In genomic region chr14:104596451-104596918, GRCh38 we compare ENCODE assay signal across 23 cellular contexts. TPM values are rescaled to one million over a fixed set of nuclear protein-coding genes. Genes with fewer than 3 reads are reported as not detected.
DNase-seq lines count a peak whose midpoint lies in the region; ATAC-seq and TF ChIP-seq lines count a peak whose summit lies in the region.
"Had no signal": no experiment of that assay in that cellular context is flagged by ENCODE, and none has a peak within 500 bp of the region (broad histone marks: within the 10 kb centered on the region; RNA-seq: fewer than 3 reads in every experiment).

No MANE protein-coding gene starts in this region.

- peak overlapping the region; percentile 46 for H2AK5ac ChIP-seq in neuronal stem cell (ENCODE audit: low read depth, low read length)

- no peak overlapping the region for H4K8ac ChIP-seq in neuronal stem cell (ENCODE audit: low read depth, low read length)

- no peak overlapping the region for H3K18ac ChIP-seq in neuronal stem cell (ENCODE audit: low read length)

- H3K9me3 ChIP-seq in SK-N-SH, result no peaks in the 10 kb centered on the region
- no peaks in the 10 kb centered on the region for H3K9me3 ChIP-seq in T-helper 17 cell (ENCODE audit: control insufficient read depth, low read length, poor library complexity, severe bottlenecking)
- H3K9me3 ChIP-seq in neuronal stem cell (replicated peaks in 1 of 2; ENCODE audit: control insufficient read depth in 2 of 2, insufficient read depth in 1 of 2, low read depth in 1 of 2, low read length in 2 of 2), result peaks cover 0 to 2% of the 10 kb centered on the region in 2 donors
- no peaks in the 10 kb centered on the region for H3K9me3 ChIP-seq in gastroesophageal sphincter

- H2BK120ac ChIP-seq in neuronal stem cell (ENCODE audit: low read depth, low read length), result no peak overlapping the region

- no peak overlapping the region for H2BK15ac ChIP-seq in neuronal stem cell (ENCODE audit: low read length)

- no peak for TF ChIP-seq EP300 in SK-N-SH (IDR thresholded peaks at IDR 0.05; ENCODE audit: borderline replicate concordance in 1 of 2, low read depth in 1 of 2, low read length in 1 of 2)
- no peak for TF ChIP-seq EP300 in gastroesophageal sphincter (IDR thresholded peaks at IDR 0.05)

- H3K27me3 ChIP-seq in SK-N-SH (ENCODE audit: insufficient read depth) (no peaks in the 10 kb centered on the region), neuronal stem cell (ENCODE audit: control insufficient read depth in 3 of 3, insufficient read depth in 3 of 3, low read depth in 1 of 3, low read length in 3 of 3) (peaks cover 0 to 11% (median 3%) of the 10 kb centered on the region in 3 experiments), gastroesophageal sphincter (peaks cover 93% of the 10 kb centered on the region)

- peaks cover 39% of the 10 kb centered on the region for H3K27me3 Mint-ChIP-seq in T-helper 17 cell

- no peak overlapping the region for H4K91ac ChIP-seq in neuronal stem cell (ENCODE audit: low read depth, low read length, poor library complexity)

- peak overlapping the region; percentile 38 for H3K14ac ChIP-seq in neuronal stem cell (ENCODE audit: low read length)

- DNase-seq in SK-N-SH, result peak; percentile 29
- DNase-seq in T-helper 17 cell, result no peak
- no peak for DNase-seq in neuronal stem cell (ENCODE audit: low spot score)
- no peak for DNase-seq in G401 (ENCODE audit: low spot score)
- no peak for DNase-seq in HK-2 (ENCODE audit: unreplicated experiment)
- DNase-seq: AML-193, C1 segment of cervical spinal cord, EL, GM23248, HCEC 1CT, NCI-H1417, NCI-H1694 treated with DMSO at 0.1 percent for 48 hours, NCI-H2081 treated with DMSO at 0.1 percent for 48 hours, NCI-H2171 treated with DMSO at 0.1 percent for 48 hours, NCI-H524 treated with DMSO at 0.1 percent for 48 hours, SHP77 had no signal

- no peaks in the 10 kb centered on the region for H4K20me1 ChIP-seq in SK-N-SH (ENCODE audit: insufficient read depth)

- H2AFZ ChIP-seq in SK-N-SH (ENCODE audit: low read depth) (no peak overlapping the region), neuronal stem cell (ENCODE audit: low read length) (no peak overlapping the region)
- H2AFZ ChIP-seq: GM23248 had no signal

- ATAC-seq in SK-N-SH treated with all-trans-retinoic acid at 6 μM for 48 hours (no peak), T-helper 17 cell (no peak), gastroesophageal sphincter (no peak), HG03565 (IDR thresholded peaks at IDR 0.05; ENCODE audit: unreplicated experiment) (no peak)

- H3K9me2 ChIP-seq in SK-N-SH, result no peaks in the 10 kb centered on the region

- H3K36me3 ChIP-seq in SK-N-SH (replicated peaks in 1 of 2; ENCODE audit: control insufficient read depth in 1 of 2, insufficient read depth in 2 of 2, low read length in 1 of 2) (no peaks in the 10 kb centered on the region), neuronal stem cell (replicated peaks in 1 of 2; ENCODE audit: control insufficient read depth in 2 of 2, insufficient read depth in 2 of 2, low read length in 2 of 2) (no peaks in the 10 kb centered on the region), gastroesophageal sphincter (no peaks in the 10 kb centered on the region)

- H3K4me2 ChIP-seq in SK-N-SH (no peak overlapping the region), neuronal stem cell (ENCODE audit: insufficient read depth, low read length, poor library complexity, severe bottlenecking) (no peak overlapping the region)

- peaks cover 3% of the 10 kb centered on the region for H3K36me3 Mint-ChIP-seq in T-helper 17 cell (ENCODE audit: low read depth)

- TF ChIP-seq RAD21 in SK-N-SH (IDR thresholded peaks at IDR 0.05; ENCODE audit: low read length), result no peak

- H3K79me2 ChIP-seq in SK-N-SH (ENCODE audit: insufficient read depth), result no peaks in the 10 kb centered on the region

- H3K4me3 Mint-ChIP-seq in T-helper 17 cell, result peak overlapping the region; percentile 43

- peaks cover 2% of the 10 kb centered on the region for H3K79me1 ChIP-seq in neuronal stem cell (ENCODE audit: low read depth, low read length)

- in situ Hi-C loops in G401 (cut with HindIII; ENCODE audit: low sequenced_read_pairs), result loop anchor here (10.0 kb wide), 1 partner anchor 432 kb away; no protein-coding TSS in a partner anchor

- peak overlapping the region; percentile 55 for H3K23ac ChIP-seq in neuronal stem cell (ENCODE audit: low read depth, low read length, poor library complexity)

- no peak overlapping the region for H3K27ac Mint-ChIP-seq in T-helper 17 cell

- no peaks in the 10 kb centered on the region for H3F3A ChIP-seq in SK-N-SH (replicated peaks; ENCODE audit: insufficient read depth)

- H3K9ac ChIP-seq in SK-N-SH, result no peak overlapping the region
- no peak overlapping the region for H3K9ac ChIP-seq in neuronal stem cell (ENCODE audit: low read depth, low read length, poor library complexity)
- H3K9ac ChIP-seq: GM23248 had no signal

- POLR2A ChIA-PET in SK-N-SH (lab: Yijun Ruan, JAX), result no interaction called here

- peaks cover 12% of the 10 kb centered on the region for H3K4me1 Mint-ChIP-seq in T-helper 17 cell

- no peak overlapping the region for H3K4ac ChIP-seq in neuronal stem cell (ENCODE audit: low read length)

- H3K27ac ChIP-seq in SK-N-SH (ENCODE audit: low read depth in 2 of 2, low read length in 1 of 2) (no peak overlapping the region; a peak in 1 of 4 replicates), neuronal stem cell (replicated peaks; ENCODE audit: low read length) (no peak overlapping the region), gastroesophageal sphincter (no peak overlapping the region)
- H3K27ac ChIP-seq: 22Rv1, GM23248 had no signal

- H3K4me3 ChIP-seq in SK-N-SH (ENCODE audit: low read depth in 2 of 2, low read length in 1 of 2) (no peak overlapping the region), neuronal stem cell (ENCODE audit: low read length in 2 of 2) (no peak overlapping the region), gastroesophageal sphincter (no peak overlapping the region)
- H3K4me3 ChIP-seq: GM23248 had no signal

- no peak overlapping the region for H2BK12ac ChIP-seq in neuronal stem cell (ENCODE audit: low read length)

- TF ChIP-seq CTCF in SK-N-SH (IDR thresholded peaks at IDR 0.05) (no peak), gastroesophageal sphincter (IDR thresholded peaks at IDR 0.05) (no peak)

- no peak for TF ChIP-seq POLR2A in gastroesophageal sphincter (IDR thresholded peaks at IDR 0.05)

- 51% methylated on average over 11 of the region's 11 CpGs for WGBS in SK-N-SH (ENCODE audit: low lambda C conversion rate)
- no CpG with 5 or more reads among the region's 11 CpGs for WGBS in neuronal stem cell (ENCODE audit: extremely low coverage in 2 of 2, insufficient read length in 2 of 2, insufficient replicate concordance in 1 of 2), 2 donors
- 100% methylated on average over 2 of the region's 11 CpGs; no CpG with 5 or more reads in 1 of the 2 donors for WGBS in gastroesophageal sphincter (ENCODE audit: low coverage in 1 of 2), 2 donors

- peaks cover 0 to 81% of the 10 kb centered on the region in 2 experiments; a peak in 2 of 4 replicates for H3K4me1 ChIP-seq in SK-N-SH (ENCODE audit: control insufficient read depth in 1 of 2, insufficient read depth in 2 of 2, low read depth in 1 of 2, low read length in 1 of 2)
- H3K4me1 ChIP-seq in neuronal stem cell (ENCODE audit: control insufficient read depth in 2 of 2, insufficient read depth in 1 of 2, low read depth in 1 of 2, low read length in 2 of 2), result peaks cover 3 to 10% of the 10 kb centered on the region in 2 donors
- no peaks in the 10 kb centered on the region for H3K4me1 ChIP-seq in gastroesophageal sphincter

- CTCF ChIA-PET in SK-N-SH (lab: Yijun Ruan, JAX), result interaction anchor here (1.3 to 2.4 kb wide), 2 partner anchors 33 to 41 kb away, joined by 3 to 8 read pairs; no protein-coding TSS in a partner anchor

- no peak overlapping the region for H2BK5ac ChIP-seq in neuronal stem cell (ENCODE audit: low read length)

TF ChIP-seq in SK-N-SH, 30 proteins besides CTCF, POLR2A, EP300 and RAD21 (continues in another document):
- no peak for TF ChIP-seq YY1 (IDR thresholded peaks at IDR 0.05; ENCODE audit: low read depth)
- TF ChIP-seq TAF1 (IDR thresholded peaks at IDR 0.05; ENCODE audit: borderline replicate concordance, low read depth, low read length), result no peak

TF ChIP-seq in SK-N-SH treated with all-trans-retinoic acid at 6 μM for 48 hours, 23 proteins besides CTCF, POLR2A, EP300 and RAD21:
- TF ChIP-seq OSR1 (CRISPR knock-in tag; IDR thresholded peaks at IDR 0.05), result no peak

RNA-seq across cellular contexts. Expression of gene TMEM179, which starts 8.1 kb away (rescaled TPM):
- polyA plus RNA-seq in SK-N-SH (2012; rRNA removed), result 1.1 and 1.7 TPM in 2 replicates
- polyA plus RNA-seq in SK-N-SH (2012; cell fraction: cytosol; rRNA removed), result 1.5 and 1.8 TPM in 2 replicates
- polyA plus RNA-seq in SK-N-SH (2012; cell fraction: nucleus; rRNA removed), result 1.7 and 2.9 TPM in 2 replicates
- total RNA-seq in T-helper 17 cell (not detected), gastroesophageal sphincter (1 to 10 TPM in 1 of 4 donors, under 1 TPM in 3; 0.46 to 1.9 (median 0.72) TPM)
- polyA plus RNA-seq in neuronal stem cell (2013, experiment 1 of 2), result 3.0 TPM
- polyA plus RNA-seq in neuronal stem cell (2013, experiment 2 of 2), result 2.8 TPM
- not detected in 2 replicates for total RNA-seq in G401 (2014; rRNA removed; shearing (Covaris generic))
- total RNA-seq: GM23248, OCI-LY7 had no signal
- polyA plus RNA-seq: GM23248 had no signal

RNA-seq across cellular contexts. Expression of gene C14orf180, which starts 16.9 kb away (rescaled TPM):
- polyA plus RNA-seq in SK-N-SH (2012; rRNA removed), result 0.05 TPM in 1 of 2 replicates, not detected in the other
- 0.01 TPM in 1 of 2 replicates, not detected in the other for polyA plus RNA-seq in SK-N-SH (2012; cell fraction: cytosol; rRNA removed)
- polyA plus RNA-seq in SK-N-SH (2012; cell fraction: nucleus; rRNA removed), result 0.04 and 0.06 TPM in 2 replicates
- total RNA-seq in T-helper 17 cell, result not detected
- polyA plus RNA-seq in neuronal stem cell (2013, experiment 1 of 2), result not detected
- not detected for polyA plus RNA-seq in neuronal stem cell (2013, experiment 2 of 2)
- total RNA-seq in G401 (2014; rRNA removed; shearing (Covaris generic)), result not detected in 2 replicates
- total RNA-seq in gastroesophageal sphincter, result under 1 TPM in 2 of 4 donors, not detected in 2; 0.54 to 0.78 TPM
- total RNA-seq: GM23248, M059J, OCI-LY7 had no signal
- polyA plus RNA-seq: AG04450, GM23248 had no signal
